Comparison of ENCODE assay signal across 8 cellular contexts in genomic region chr13:24997367-24997967, GRCh38.
DNase-seq lines count a peak whose midpoint lies in the region; ATAC-seq, FAIRE-seq and TF ChIP-seq lines count a peak whose summit lies in the region.

No MANE protein-coding gene starts in this region.

- H3K36me3 ChIP-seq in CD8-positive, alpha-beta T cell (ENCODE audit: insufficient read depth, low read length): no peaks in the 10 kb centered on the region
- H3K36me3 ChIP-seq in OCI-LY3 (replicated peaks; ENCODE audit: low read depth, low read length): no peaks in the 10 kb centered on the region

- no peaks in the 10 kb centered on the region for H3K9me3 Mint-ChIP-seq in CD8-positive, alpha-beta T cell
- H3K9me3 Mint-ChIP-seq in endothelial cell (ENCODE audit: unreplicated experiment) (no peaks in the 10 kb centered on the region), progenitor cell of endocrine pancreas (ENCODE audit: low read depth) (no peaks in the 10 kb centered on the region)
- no peaks in the 10 kb centered on the region for H3K9me3 Mint-ChIP-seq in T-helper 2 cell treated with Interferon-gamma antibody and Interleukin-4, amounts not matched to agents 5 μg/mL and 100 μg/mL, for 36 hours

- no peaks in the 10 kb centered on the region for H3K36me3 Mint-ChIP-seq in CD8-positive, alpha-beta T cell
- no peaks in the 10 kb centered on the region for H3K36me3 Mint-ChIP-seq in endothelial cell (ENCODE audit: low read depth, unreplicated experiment)
- no peaks in the 10 kb centered on the region for H3K36me3 Mint-ChIP-seq in progenitor cell of endocrine pancreas (ENCODE audit: insufficient read depth)
- no peaks in the 10 kb centered on the region for H3K36me3 Mint-ChIP-seq in T-helper 2 cell treated with Interferon-gamma antibody and Interleukin-4, amounts not matched to agents 5 μg/mL and 100 μg/mL, for 36 hours (ENCODE audit: low read depth)

- no peak overlapping the region for H3K27ac Mint-ChIP-seq in CD8-positive, alpha-beta T cell
- H3K27ac Mint-ChIP-seq in endothelial cell (ENCODE audit: unreplicated experiment): no peak overlapping the region
- H3K27ac Mint-ChIP-seq in progenitor cell of endocrine pancreas: no peak overlapping the region
- no peak overlapping the region for H3K27ac Mint-ChIP-seq in T-helper 2 cell treated with Interferon-gamma antibody and Interleukin-4, amounts not matched to agents 5 μg/mL and 100 μg/mL, for 36 hours

- H3K4me1 Mint-ChIP-seq in CD8-positive, alpha-beta T cell (ENCODE audit: low read depth): peaks cover 3% of the 10 kb centered on the region
- H3K4me1 Mint-ChIP-seq in endothelial cell (ENCODE audit: unreplicated experiment) (no peaks in the 10 kb centered on the region), progenitor cell of endocrine pancreas (ENCODE audit: low read depth) (peaks cover 7% of the 10 kb centered on the region)
- peaks cover 3% of the 10 kb centered on the region for H3K4me1 Mint-ChIP-seq in T-helper 2 cell treated with Interferon-gamma antibody and Interleukin-4, amounts not matched to agents 5 μg/mL and 100 μg/mL, for 36 hours (ENCODE audit: low read depth)

- ATAC-seq in CD8-positive, alpha-beta T cell: no peak
- ATAC-seq in omental fat pad (ENCODE audit: low FRiP score) (no peak), HG02588 (IDR thresholded peaks at IDR 0.05; ENCODE audit: unreplicated experiment) (no peak)

- peaks cover 33% of the 10 kb centered on the region for H3K27me3 Mint-ChIP-seq in CD8-positive, alpha-beta T cell (ENCODE audit: low read depth)
- H3K27me3 Mint-ChIP-seq in endothelial cell (ENCODE audit: unreplicated experiment): no peaks in the 10 kb centered on the region
- peaks cover 8% of the 10 kb centered on the region for H3K27me3 Mint-ChIP-seq in progenitor cell of endocrine pancreas
- peaks cover 37% of the 10 kb centered on the region for H3K27me3 Mint-ChIP-seq in T-helper 2 cell treated with Interferon-gamma antibody and Interleukin-4, amounts not matched to agents 5 μg/mL and 100 μg/mL, for 36 hours (ENCODE audit: low read depth)

- intact Hi-C loops in CD8-positive, alpha-beta T cell (cut with DNase I, micrococcal nuclease): loop anchor here in 1 of 2 experiments (5.0 kb wide), 1 partner anchor 115 kb away; no protein-coding TSS in a partner anchor

- FAIRE-seq in GM18507 (lab: Jason Lieb, UNC): peak; percentile 81

- peak; percentile 81 for TF ChIP-seq CTCF in CD8-positive, alpha-beta T cell (IDR thresholded peaks at IDR 0.05)
- TF ChIP-seq CTCF in OCI-LY3 (IDR thresholded peaks at IDR 0.05; ENCODE audit: low read depth, low read length) (peak; percentile 83), endothelial cell (IDR thresholded peaks at IDR 0.05; ENCODE audit: unreplicated experiment) (peak; percentile 94), progenitor cell of endocrine pancreas (IDR thresholded peaks at IDR 0.05; ENCODE audit: unreplicated experiment) (peak; percentile 82), omental fat pad (IDR thresholded peaks at IDR 0.05) (no peak)

- H3K27me3 ChIP-seq in CD8-positive, alpha-beta T cell (ENCODE audit: insufficient read depth, low read length): no peaks in the 10 kb centered on the region
- H3K27me3 ChIP-seq in OCI-LY3 (ENCODE audit: low read depth, low read length): peaks cover 34% of the 10 kb centered on the region

- POLR2A ChIA-PET in CD8-positive, alpha-beta T cell (lab: Charles Lee): interaction anchor here (0.7 kb wide), 1 partner anchor 12 kb away, joined by 3 read pairs; no protein-coding TSS in a partner anchor

- H3K4me2 ChIP-seq in OCI-LY3 (ENCODE audit: low read length): no peak overlapping the region

- H3K4me3 Mint-ChIP-seq in CD8-positive, alpha-beta T cell: no peak overlapping the region
- H3K4me3 Mint-ChIP-seq in endothelial cell (ENCODE audit: unreplicated experiment): no peak overlapping the region
- H3K4me3 Mint-ChIP-seq in progenitor cell of endocrine pancreas (ENCODE audit: low read depth): no peak overlapping the region
- H3K4me3 Mint-ChIP-seq in T-helper 2 cell treated with Interferon-gamma antibody and Interleukin-4, amounts not matched to agents 5 μg/mL and 100 μg/mL, for 36 hours: no peak overlapping the region

- no peaks in the 10 kb centered on the region for H3K4me1 ChIP-seq in CD8-positive, alpha-beta T cell (ENCODE audit: insufficient read depth, low read length)
- H3K4me1 ChIP-seq in OCI-LY3 (ENCODE audit: low read length): peaks cover 3% of the 10 kb centered on the region; the same call in 1 of the 2 replicates

- H3K9ac ChIP-seq in OCI-LY3 (ENCODE audit: low read length): no peak overlapping the region

- no peaks in the 10 kb centered on the region for H4K20me1 ChIP-seq in OCI-LY3 (ENCODE audit: insufficient read depth, low read length)

- H3K27ac ChIP-seq in CD8-positive, alpha-beta T cell (ENCODE audit: low read depth, low read length): no peak overlapping the region
- H3K27ac ChIP-seq in OCI-LY3 (ENCODE audit: low read length): no peak overlapping the region

- DNase-seq in CD8-positive, alpha-beta T cell: peak in 1 of 7 experiments; percentile 15
- DNase-seq in GM18507 (ENCODE audit: extremely low spot score, insufficient read length, low read depth) (no peak), endothelial cell (ENCODE audit: low spot score) (peak; percentile 21), progenitor cell of endocrine pancreas (ENCODE audit: low spot score, unreplicated experiment) (no peak), omental fat pad (ENCODE audit: low spot score) (no peak)
- no peak for DNase-seq in T-helper 2 cell treated with Interferon-gamma antibody and Interleukin-4, amounts not matched to agents 5 μg/mL and 100 μg/mL, for 36 hours (ENCODE audit: low spot score)

- H3K9me3 ChIP-seq in CD8-positive, alpha-beta T cell (ENCODE audit: low read length): no peaks in the 10 kb centered on the region
- H3K9me3 ChIP-seq in OCI-LY3 (ENCODE audit: insufficient read depth, low read length): no peaks in the 10 kb centered on the region

- H3K4me3 ChIP-seq in CD8-positive, alpha-beta T cell (ENCODE audit: low read depth, low read length): no peak overlapping the region
- H3K4me3 ChIP-seq in OCI-LY3 (ENCODE audit: low read length): no peak overlapping the region

- no peak overlapping the region for H2AFZ ChIP-seq in OCI-LY3 (ENCODE audit: low read depth, low read length)

- no peaks in the 10 kb centered on the region for H3K79me2 ChIP-seq in OCI-LY3 (ENCODE audit: low read length)

- CTCF ChIA-PET in CD8-positive, alpha-beta T cell (lab: Charles Lee): no interaction called here

Comparison
In these comparisons a context has a peak if more than half of its experiments do, and no peak if none do; other contexts are left out.
1. CTCF ChIP-seq: peak in CD8-positive, alpha-beta T cell (single experiment), OCI-LY3 (single experiment), endothelial cell (single experiment) and progenitor cell of endocrine pancreas (single experiment); none in omental fat pad (0 of 3).